15 cellular contexts compared by ENCODE assay signal in the genomic region with DNA sequence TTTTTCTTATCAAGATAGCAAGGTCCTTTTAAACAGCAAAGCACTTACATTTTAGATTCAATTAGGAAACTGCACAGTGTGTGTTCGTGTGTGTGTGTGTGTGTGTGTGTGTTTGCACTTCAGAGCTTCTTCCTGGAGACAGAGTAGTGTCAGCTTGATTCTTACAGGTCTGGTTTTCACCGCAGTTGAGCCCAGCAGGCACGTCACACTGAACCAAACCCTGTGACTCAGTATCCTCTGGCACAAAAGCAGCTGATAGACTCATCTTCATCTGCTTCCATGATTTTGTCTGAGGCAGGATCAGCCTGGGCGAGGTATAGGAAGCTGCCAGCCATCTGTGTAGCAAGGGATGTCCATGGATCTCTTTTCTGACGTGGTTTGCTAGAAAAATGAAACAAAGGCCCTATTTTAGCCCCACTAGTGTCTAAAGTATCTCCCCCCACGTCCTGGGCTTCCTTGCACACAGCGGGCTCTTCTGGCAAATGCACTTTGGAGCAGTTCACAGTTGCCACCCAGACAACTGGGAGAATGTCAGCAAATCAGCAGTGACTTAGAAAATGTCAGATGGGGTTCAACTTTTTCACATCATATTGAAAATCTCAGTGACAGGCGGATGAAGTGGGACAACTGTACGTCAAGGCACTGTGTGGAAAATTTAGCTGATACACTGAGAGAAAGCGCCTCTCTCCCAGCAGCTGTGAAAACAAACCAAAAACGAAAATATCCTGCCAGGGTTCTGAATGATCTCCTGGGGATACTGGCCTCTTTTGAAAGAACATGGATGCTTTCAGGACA.
DNase-seq lines count a peak whose midpoint lies in the region; ATAC-seq and TF ChIP-seq lines count a peak whose summit lies in the region.
"Had no signal": no experiment of that assay in that cellular context is flagged by ENCODE, and none has a peak within 500 bp of the region (broad histone marks: within the 10 kb centered on the region; RNA-seq: fewer than 3 reads in every experiment).

No MANE protein-coding gene starts in this region.

- no peaks in the 10 kb centered on the region for H3K36me3 Mint-ChIP-seq in chondrocyte (ENCODE audit: low read depth)
- H3K36me3 Mint-ChIP-seq in activated CD4-positive, alpha-beta T cell treated with anti-CD3 and anti-CD28 coated beads, Interleukin-2, amount 10 ng/mL, durations not matched to agents 24 days and 14 days (ENCODE audit: low read depth) = no peaks in the 10 kb centered on the region

- no peaks in the 10 kb centered on the region for H3K9me3 Mint-ChIP-seq in chondrocyte (ENCODE audit: low read depth)
- H3K9me3 Mint-ChIP-seq in activated CD4-positive, alpha-beta T cell treated with anti-CD3 and anti-CD28 coated beads, Interleukin-2, amount 10 ng/mL, durations not matched to agents 24 days and 14 days = no peaks in the 10 kb centered on the region

- DNase-seq in LHCN-M2 (ENCODE audit: low read depth) (peak; percentile 96), chondrocyte (ENCODE audit: low spot score) (no peak), left kidney (ENCODE audit: low read depth, low spot score) (peak; percentile 31), stromal cell of bone marrow (ENCODE audit: low read depth) (peak; percentile 76), SIG-M5 (lab: John Stamatoyannopoulos, UW) (no peak)
- no peak for DNase-seq in activated CD4-positive, alpha-beta T cell treated with anti-CD3 and anti-CD28 coated beads, Interleukin-2, amount 10 ng/mL, durations not matched to agents 24 days and 14 days
- DNase-seq in activated naive CD4-positive, alpha-beta T cell (lab: John Stamatoyannopoulos, UW) = no peak
- DNase-seq: C1 segment of cervical spinal cord, DMS79, mesendoderm, NCI-H2029, ovary had no signal

- H3K27ac Mint-ChIP-seq in chondrocyte (ENCODE audit: unreplicated experiment) = peak overlapping the region; percentile 88
- no peak overlapping the region for H3K27ac Mint-ChIP-seq in activated CD4-positive, alpha-beta T cell treated with anti-CD3 and anti-CD28 coated beads, Interleukin-2, amount 10 ng/mL, durations not matched to agents 24 days and 14 days

- peak overlapping the region; percentile 43 for H3K4me3 Mint-ChIP-seq in chondrocyte (ENCODE audit: unreplicated experiment)
- no peak overlapping the region for H3K4me3 Mint-ChIP-seq in activated CD4-positive, alpha-beta T cell treated with anti-CD3 and anti-CD28 coated beads, Interleukin-2, amount 10 ng/mL, durations not matched to agents 24 days and 14 days

- intact Hi-C loops in activated CD4-positive, alpha-beta T cell treated with anti-CD3 and anti-CD28 coated beads, Interleukin-2, amount 10 ng/mL, durations not matched to agents 24 days and 14 days (cut with micrococcal nuclease) = no loop called here

- TF ChIP-seq CTCF in chondrocyte (IDR thresholded peaks at IDR 0.05) = peak; percentile 58

- H3K4me1 Mint-ChIP-seq in chondrocyte (ENCODE audit: low read depth) = peaks cover 40% of the 10 kb centered on the region
- no peaks in the 10 kb centered on the region for H3K4me1 Mint-ChIP-seq in activated CD4-positive, alpha-beta T cell treated with anti-CD3 and anti-CD28 coated beads, Interleukin-2, amount 10 ng/mL, durations not matched to agents 24 days and 14 days

- ATAC-seq in HG02938 (IDR thresholded peaks at IDR 0.05; ENCODE audit: unreplicated experiment) = no peak
- ATAC-seq: GM12878, SK-N-SH treated with all-trans-retinoic acid at 6 μM for 48 hours had no signal

- H3K27me3 Mint-ChIP-seq in chondrocyte (ENCODE audit: low read depth) = no peaks in the 10 kb centered on the region
- peaks cover 2% of the 10 kb centered on the region for H3K27me3 Mint-ChIP-seq in activated CD4-positive, alpha-beta T cell treated with anti-CD3 and anti-CD28 coated beads, Interleukin-2, amount 10 ng/mL, durations not matched to agents 24 days and 14 days

Comparison
In these comparisons a context has a peak if more than half of its experiments do, and no peak if none do; other contexts are left out.
1. DNase-seq: peak in LHCN-M2 (single experiment), left kidney (single experiment) and stromal cell of bone marrow (single experiment); none in chondrocyte (single experiment), activated CD4-positive, alpha-beta T cell treated with anti-CD3 and anti-CD28 coated beads, Interleukin-2, amount 10 ng/mL, durations not matched to agents 24 days and 14 days (single experiment), SIG-M5 (single experiment) and activated naive CD4-positive, alpha-beta T cell (0 of 4).